1 cellular context compared by ENCODE assay signal in the genomic region with DNA sequence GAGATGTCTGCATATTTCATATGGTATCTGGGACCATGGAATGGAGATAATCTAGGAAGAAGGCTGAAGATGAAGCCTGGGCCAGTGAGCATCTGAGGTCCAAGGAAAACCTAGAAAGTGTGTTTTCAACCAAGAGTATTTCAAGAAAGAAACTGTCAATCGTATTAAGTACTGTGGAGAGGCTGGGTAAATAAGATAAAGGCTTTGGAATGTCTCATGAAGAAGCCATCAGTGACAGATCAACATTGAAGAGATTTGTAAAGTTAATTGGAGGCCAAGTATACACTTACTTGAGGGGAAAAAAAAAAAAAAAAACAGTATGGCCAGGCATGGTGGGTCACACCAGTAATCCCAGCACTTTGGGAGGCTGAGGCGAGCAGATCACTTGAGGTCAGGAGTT.
TF ChIP-seq lines count a peak whose summit lies in the region.

No MANE protein-coding gene starts in this region.

TF ChIP-seq in K562, 482 proteins besides CTCF, POLR2A, EP300 and RAD21 (continued from another document):
- TF ChIP-seq, protein P1, sequence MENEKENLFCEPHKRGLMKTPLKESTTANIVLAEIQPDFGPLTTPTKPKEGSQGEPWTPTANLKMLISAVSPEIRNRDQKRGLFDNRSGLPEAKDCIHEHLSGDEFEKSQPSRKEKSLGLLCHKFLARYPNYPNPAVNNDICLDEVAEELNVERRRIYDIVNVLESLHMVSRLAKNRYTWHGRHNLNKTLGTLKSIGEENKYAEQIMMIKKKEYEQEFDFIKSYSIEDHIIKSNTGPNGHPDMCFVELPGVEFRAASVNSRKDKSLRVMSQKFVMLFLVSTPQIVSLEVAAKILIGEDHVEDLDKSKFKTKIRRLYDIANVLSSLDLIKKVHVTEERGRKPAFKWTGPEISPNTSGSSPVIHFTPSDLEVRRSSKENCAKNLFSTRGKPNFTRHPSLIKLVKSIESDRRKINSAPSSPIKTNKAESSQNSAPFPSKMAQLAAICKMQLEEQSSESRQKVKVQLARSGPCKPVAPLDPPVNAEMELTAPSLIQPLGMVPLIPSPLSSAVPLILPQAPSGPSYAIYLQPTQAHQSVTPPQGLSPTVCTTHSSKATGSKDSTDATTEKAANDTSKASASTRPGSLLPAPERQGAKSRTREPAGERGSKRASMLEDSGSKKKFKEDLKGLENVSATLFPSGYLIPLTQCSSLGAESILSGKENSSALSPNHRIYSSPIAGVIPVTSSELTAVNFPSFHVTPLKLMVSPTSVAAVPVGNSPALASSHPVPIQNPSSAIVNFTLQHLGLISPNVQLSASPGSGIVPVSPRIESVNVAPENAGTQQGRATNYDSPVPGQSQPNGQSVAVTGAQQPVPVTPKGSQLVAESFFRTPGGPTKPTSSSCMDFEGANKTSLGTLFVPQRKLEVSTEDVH (IDR thresholded peaks at IDR 0.05; ENCODE audit: low read depth, partially characterized antibody) = no peak
- no peak for TF ChIP-seq SP1 (CRISPR knock-in tag; IDR thresholded peaks at IDR 0.05)
